18 cellular contexts compared by ENCODE assay signal in genomic region chr7:43467406-43467805, GRCh38.
A peak's percentile ranks its signal among the peaks of the same experiment; 100 is the strongest.
DNase-seq lines count a peak whose midpoint lies in the region; ATAC-seq, FAIRE-seq and TF ChIP-seq lines count a peak whose summit lies in the region.
"Had no signal": no experiment of that assay in that cellular context is flagged by ENCODE, and none has a peak within 500 bp of the region (broad histone marks: within the 10 kb centered on the region; RNA-seq: fewer than 3 reads in every experiment).

No MANE protein-coding gene starts in this region.

- H3K36me3 ChIP-seq in MG63 (no peaks in the 10 kb centered on the region), K562 (ENCODE audit: control insufficient read depth, insufficient read depth, low read length) (no peaks in the 10 kb centered on the region), mesenchymal stem cell (ENCODE audit: control insufficient read depth in 1 of 2, insufficient read depth in 2 of 2, low read depth in 1 of 2, low read length in 2 of 2) (peaks cover 0 to 5% of the 10 kb centered on the region in 2 experiments)
- H3K36me3 ChIP-seq: left ventricle myocardium inferior, upper lobe of right lung had no signal

- no peak overlapping the region for H3K23ac ChIP-seq in mesenchymal stem cell (ENCODE audit: low read length in 2 of 2)

- intact Hi-C loops in K562 (cut with micrococcal nuclease) (no loop called here), cardiac septum (cut with DNase I) (loop anchor here (10.0 kb wide), 1 partner anchor 257 kb away; the partner anchor contains the start of gene COA1)

- H3K14ac ChIP-seq in mesenchymal stem cell (ENCODE audit: low read length in 2 of 2), result no peak overlapping the region

- H3K9me3 ChIP-seq in MG63 (no peaks in the 10 kb centered on the region), K562 (replicated peaks; ENCODE audit: control insufficient read depth, insufficient read depth, low read depth, low read length) (no peaks in the 10 kb centered on the region), mesenchymal stem cell (ENCODE audit: control insufficient read depth, low read length) (no peaks in the 10 kb centered on the region)
- H3K9me3 ChIP-seq: left ventricle myocardium inferior, upper lobe of right lung had no signal

- H3K27ac ChIP-seq in K562 (ENCODE audit: extremely low read depth, low read depth, low read length) (no peak overlapping the region), mesenchymal stem cell (ENCODE audit: low read length, poor library complexity, severe bottlenecking) (no peak overlapping the region)
- H3K27ac ChIP-seq: coronary artery, KMS-11, left ventricle myocardium inferior, upper lobe of right lung had no signal

- CTCF ChIA-PET in K562 (lab: Yijun Ruan, JAX; ENCODE audit: low intra/inter-chr PET ratio), result no interaction called here

- DNase-seq in Daoy (ENCODE audit: low read depth) (peak; percentile 82), MG63 (peak; percentile 86), K562 (ENCODE audit: extremely low read depth in 1 of 4, low spot score in 3 of 4) (no peak), mesenchymal stem cell (no peak), cardiac septum (ENCODE audit: low spot score) (no peak)
- DNase-seq: activated naive CD4-positive, alpha-beta T cell; activated T-cell treated with anti-CD3 and anti-CD28 coated beads for 4 hours; left ventricle myocardium inferior; NCI-H1417 treated with DMSO at 0.1 percent for 48 hours; right cardiac atrium; stimulated activated naive CD4-positive, alpha-beta T cell treated with Interleukin-2 at 50 U/mL for 16 hours; upper lobe of right lung had no signal

- H3K4me1 ChIP-seq in K562 (replicated peaks in 1 of 2; ENCODE audit: control insufficient read depth in 2 of 2, insufficient read depth in 2 of 2, low read length in 2 of 2), result peaks cover 0 to 8% of the 10 kb centered on the region in 2 experiments; a peak in 3 of 5 replicates
- H3K4me1 ChIP-seq in mesenchymal stem cell (ENCODE audit: control insufficient read depth, insufficient read depth, low read depth, low read length), result peaks cover 7% of the 10 kb centered on the region
- H3K4me1 ChIP-seq: upper lobe of right lung had no signal

- FAIRE-seq in K562 (lab: Jason Lieb, UNC), result no peak
- FAIRE-seq: endothelial cell of umbilical vein had no signal

- TF ChIP-seq RAD21 in K562 (CRISPR knock-in tag; conservative IDR thresholded peaks at IDR 0.05 in 1 of 2, IDR thresholded peaks at IDR 0.05 in 1 of 2), result no peak

- no peak overlapping the region for H3K4me3 ChIP-seq in MG63
- H3K4me3 ChIP-seq in K562, result no peak overlapping the region
- no peak overlapping the region for H3K4me3 ChIP-seq in mesenchymal stem cell (ENCODE audit: insufficient read depth in 1 of 2, low read depth in 1 of 2, low read length in 2 of 2)
- H3K4me3 ChIP-seq: coronary artery, left ventricle myocardium inferior, upper lobe of right lung had no signal

- no peak overlapping the region for H4K91ac ChIP-seq in mesenchymal stem cell (ENCODE audit: low read length)

- H2AK5ac ChIP-seq in mesenchymal stem cell (ENCODE audit: low read length, severe bottlenecking), result no peak overlapping the region

- no peaks in the 10 kb centered on the region for H3K27me3 ChIP-seq in MG63
- peaks cover 27 to 56% of the 10 kb centered on the region in 2 experiments for H3K27me3 ChIP-seq in K562 (ENCODE audit: control insufficient read depth in 2 of 2, insufficient read depth in 2 of 2, low read length in 2 of 2)
- H3K27me3 ChIP-seq in mesenchymal stem cell (ENCODE audit: control insufficient read depth in 1 of 2, insufficient read depth in 1 of 2, low read length in 2 of 2), result no peaks in the 10 kb centered on the region
- H3K27me3 ChIP-seq: upper lobe of right lung had no signal

- H2BK5ac ChIP-seq in mesenchymal stem cell (ENCODE audit: low read depth, low read length, poor library complexity, severe bottlenecking), result no peak overlapping the region

- H2BK120ac ChIP-seq in mesenchymal stem cell (ENCODE audit: low read depth, low read length), result no peak overlapping the region

- no peak overlapping the region for H4K8ac ChIP-seq in mesenchymal stem cell (ENCODE audit: low read length)

- H3K4me2 ChIP-seq in K562 (ENCODE audit: insufficient read depth, low read length), result no peak overlapping the region
- no peak overlapping the region for H3K4me2 ChIP-seq in mesenchymal stem cell (ENCODE audit: low read length, poor library complexity, severe bottlenecking)
- H3K4me2 ChIP-seq: KMS-11 had no signal

- no peaks in the 10 kb centered on the region for H3K79me1 ChIP-seq in mesenchymal stem cell (replicated peaks; ENCODE audit: low read length, poor library complexity, severe bottlenecking)

- no peak for TF ChIP-seq EP300 in K562 (IDR thresholded peaks at IDR 0.05; ENCODE audit: low read length)

- WGBS in K562 (ENCODE audit: insufficient coverage, low coverage, missing lambda C conversion rate), result 0% methylated on average over 4 of the region's 5 CpGs
- WGBS in mesenchymal stem cell, result 82% methylated on average over 5 of the region's 5 CpGs

- H3K4ac ChIP-seq in mesenchymal stem cell (ENCODE audit: low read depth in 1 of 2, low read length in 2 of 2), result no peak overlapping the region

- peaks cover 7% of the 10 kb centered on the region; the same call in 1 of the 2 replicates for H4K20me1 ChIP-seq in K562 (replicated peaks; ENCODE audit: control insufficient read depth, insufficient read depth, low read length)

- H3K9ac ChIP-seq in K562 (ENCODE audit: insufficient read depth in 1 of 2, low read depth in 2 of 2, low read length in 2 of 2), result no peak overlapping the region
- peak overlapping the region; percentile 27 for H3K9ac ChIP-seq in mesenchymal stem cell (ENCODE audit: low read length)
- H3K9ac ChIP-seq: KMS-11 had no signal

- no peak overlapping the region for H2BK15ac ChIP-seq in mesenchymal stem cell (ENCODE audit: low read depth, poor library complexity, severe bottlenecking)

- ATAC-seq in K562, result peak; percentile 27
- no peak for ATAC-seq in GM19397 (IDR thresholded peaks at IDR 0.05; ENCODE audit: unreplicated experiment)
- no peak for ATAC-seq in GM18868 (IDR thresholded peaks at IDR 0.05; ENCODE audit: unreplicated experiment)
- ATAC-seq in GM18907 (IDR thresholded peaks at IDR 0.05; ENCODE audit: unreplicated experiment), result no peak
- ATAC-seq: right cardiac atrium had no signal

- H2BK12ac ChIP-seq in mesenchymal stem cell (ENCODE audit: low read length in 2 of 2), result no peak overlapping the region

- H3K79me2 ChIP-seq in K562 (ENCODE audit: control insufficient read depth, insufficient read depth, low read length), result no peaks in the 10 kb centered on the region

- BruUV-seq in K562 (replicated peaks; lab: Mats Ljungman, UMichigan), result no TSS peak

- in situ Hi-C loops in K562 (cut with MboI), result no loop called here

- POLR2A ChIA-PET in K562 (lab: Yijun Ruan, JAX), result no interaction called here

- TF ChIP-seq CTCF in K562 (IDR thresholded peaks at IDR 0.05 in 2 of 3, conservative IDR thresholded peaks at IDR 0.05 in 1 of 3; ENCODE audit: insufficient read depth in 2 of 3, low read depth in 1 of 3, low read length in 3 of 3), result no peak

- H2AFZ ChIP-seq in K562 (ENCODE audit: low read depth, low read length) (no peak overlapping the region), mesenchymal stem cell (ENCODE audit: low read depth, low read length) (no peak overlapping the region)

- TF ChIP-seq POLR2A in K562 (conservative IDR thresholded peaks at IDR 0.05), result no peak

- no peaks in the 10 kb centered on the region for H3K9me1 ChIP-seq in K562 (ENCODE audit: control insufficient read depth, insufficient read depth, low read length)

- no peak overlapping the region for H3K18ac ChIP-seq in mesenchymal stem cell (ENCODE audit: low read depth in 1 of 2, low read length in 2 of 2)

TF ChIP-seq in K562, 482 proteins besides CTCF, POLR2A, EP300 and RAD21:
- TF ChIP-seq ZKSCAN8 (CRISPR knock-in tag; IDR thresholded peaks at IDR 0.05) (no peak), ARID3A (IDR thresholded peaks at IDR 0.05; ENCODE audit: borderline replicate concordance, low read depth, low read length) (no peak), BCOR (IDR thresholded peaks at IDR 0.05) (no peak), HOXB6 (CRISPR knock-in tag; IDR thresholded peaks at IDR 0.05; ENCODE audit: borderline replicate concordance) (no peak)

Comparison
In these comparisons a context has a peak if more than half of its experiments do, and no peak if none do; other contexts are left out.
1. DNase-seq: peak in Daoy (single experiment) and MG63 (single experiment); none in K562 (0 of 4), mesenchymal stem cell (single experiment) and cardiac septum (single experiment).